In genomic region chr6:33078442-33078841, GRCh38 we compare ENCODE assay signal across 29 cellular contexts. TPM values are rescaled to one million over a fixed set of nuclear protein-coding genes. Genes with fewer than 3 reads are reported as not detected.
DNase-seq lines count a peak whose midpoint lies in the region; ATAC-seq and TF ChIP-seq lines count a peak whose summit lies in the region.
"Had no signal": no experiment of that assay in that cellular context is flagged by ENCODE, and none has a peak within 500 bp of the region (broad histone marks: within the 10 kb centered on the region; RNA-seq: fewer than 3 reads in every experiment).

No MANE protein-coding gene starts in this region.

- peak overlapping the region; percentile 88 to 89 for H3K4me3 Mint-ChIP-seq in stimulated activated naive B cell treated with anti-CD40 and anti-IgM and Interleukin-4, amounts not matched to agents 10 μg/mL and 1 μg/mL and 100 μg/mL, for 72 hours
- H3K4me3 Mint-ChIP-seq: activated T-cell treated with anti-CD3 and anti-CD28 coated beads, Interleukin-2, amount 50 U/mL, for 24 hours; endodermal cell had no signal

- H3K9me3 Mint-ChIP-seq in stimulated activated naive B cell treated with anti-CD40 and anti-IgM and Interleukin-4, amounts not matched to agents 10 μg/mL and 1 μg/mL and 100 μg/mL, for 72 hours = no peaks in the 10 kb centered on the region
- H3K9me3 Mint-ChIP-seq: activated T-cell treated with anti-CD3 and anti-CD28 coated beads, Interleukin-2, amount 50 U/mL, for 24 hours; type B pancreatic cell had no signal

- no peaks in the 10 kb centered on the region for H3K9me2 ChIP-seq in OCI-LY7 (ENCODE audit: insufficient read depth, low read length)

- peaks cover 56 to 75% of the 10 kb centered on the region in 2 donors for H3K4me1 Mint-ChIP-seq in stimulated activated naive B cell treated with anti-CD40 and anti-IgM and Interleukin-4, amounts not matched to agents 10 μg/mL and 1 μg/mL and 100 μg/mL, for 72 hours

- peak overlapping the region; percentile 59 for H3K4me2 ChIP-seq in OCI-LY7 (ENCODE audit: low read length)

- H3K4me1 ChIP-seq in OCI-LY7 (ENCODE audit: insufficient read depth, low read length, poor library complexity, severe bottlenecking) = peaks cover 37% of the 10 kb centered on the region
- H3K4me1 ChIP-seq in mononuclear cell (ENCODE audit: insufficient read depth, low read length) = peaks cover 67% of the 10 kb centered on the region
- H3K4me1 ChIP-seq in stomach = peaks cover 0 to 50% (median 23%) of the 10 kb centered on the region in 4 donors
- H3K4me1 ChIP-seq: colonic mucosa, psoas muscle, SJSA1 had no signal

- H2AFZ ChIP-seq in OCI-LY7 (ENCODE audit: low read length) = no peak overlapping the region
- H2AFZ ChIP-seq: GM23248 had no signal

- no peak for ATAC-seq in stimulated activated naive B cell treated with anti-CD40 and anti-IgM and Interleukin-4, amounts not matched to agents 10 μg/mL and 1 μg/mL and 100 μg/mL, for 72 hours (replicated peaks)
- ATAC-seq: left colon, psoas muscle, sciatic nerve had no signal

- H3K4me3 ChIP-seq in GM08714 (ENCODE audit: low read length) = peak overlapping the region; percentile 72; the same call in 1 of the 2 replicates
- peak overlapping the region; percentile 45 for H3K4me3 ChIP-seq in OCI-LY7 (ENCODE audit: low read depth, low read length, poor library complexity, severe bottlenecking)
- peak overlapping the region; percentile 1 for H3K4me3 ChIP-seq in mononuclear cell (ENCODE audit: low read length)
- H3K4me3 ChIP-seq in stomach = no peak overlapping the region
- H3K4me3 ChIP-seq: cardiac muscle cell, colonic mucosa, GM23248, psoas muscle, SJSA1 had no signal

- no TSS peak for BruUV-seq in OCI-LY7 (replicated peaks; lab: Mats Ljungman, UMichigan)

- DNase-seq in OCI-LY7 (ENCODE audit: low spot score) (no peak), stomach (no peak), dedifferentiated amniotic fluid mesenchymal stem cell (ENCODE audit: extremely low spot score) (no peak)
- DNase-seq in stimulated activated naive B cell treated with anti-CD40 and anti-IgM and Interleukin-4, amounts not matched to agents 10 μg/mL and 1 μg/mL and 100 μg/mL, for 72 hours = no peak
- no peak for DNase-seq in activated naive CD4-positive, alpha-beta T cell treated with Interleukin-2 at 50 U/mL for 16 hours
- DNase-seq: activated CD4-positive, alpha-beta T cell treated with anti-CD3 and anti-CD28 coated beads, Interleukin-2, amount 50 U/mL, for 1 hour; activated CD4-positive, CD25-positive, alpha-beta regulatory T cell; activated effector memory CD4-positive, alpha-beta T cell treated with anti-CD3 and anti-CD28 coated beads, Interleukin-2, amount 50 U/mL, for 16 hours; activated T-cell treated with anti-CD3 and anti-CD28 coated beads, Interleukin-2, amount 50 U/mL, for 24 hours; colonic mucosa; EL; endodermal cell; glutamatergic neuron; GM23248; left colon; NCI-H1048; NCI-H1694; NCI-H2171; NCI-H82; psoas muscle; stimulated activated CD4-positive, alpha-beta T cell treated with anti-CD3 and anti-CD28 coated beads, Interleukin-12 subunit alpha, Interleukin-12 subunit beta, amount 100 ng/mL, for 4 hours; stimulated activated CD4-positive, alpha-beta T cell treated with anti-CD3 and anti-CD28 coated beads, Interleukin-2, amount 100 ng/mL, for 48 hours had no signal

- 78 to 84% (median 83%) methylated on average over 3 of the region's 3 CpGs for WGBS in stomach, 5 donors

- H3K9me3 ChIP-seq in OCI-LY7 (ENCODE audit: low read length) (no peaks in the 10 kb centered on the region), mononuclear cell (ENCODE audit: low read depth, low read length) (no peaks in the 10 kb centered on the region), stomach (no peaks in the 10 kb centered on the region)
- H3K9me3 ChIP-seq: colonic mucosa, psoas muscle, SJSA1 had no signal

- TF ChIP-seq CTCF in OCI-LY7 (conservative IDR thresholded peaks at IDR 0.05; ENCODE audit: low read length) = no peak
- no peak for TF ChIP-seq CTCF in stomach (IDR thresholded peaks at IDR 0.05)

- peaks cover 41% of the 10 kb centered on the region for H3K79me2 ChIP-seq in OCI-LY7 (ENCODE audit: insufficient read depth, low read depth, low read length)

- H4K20me1 ChIP-seq in OCI-LY7 (ENCODE audit: insufficient read depth, low read length) = no peaks in the 10 kb centered on the region

- H3K36me3 ChIP-seq in OCI-LY7 (ENCODE audit: insufficient read depth, low read length) = peaks cover 37% of the 10 kb centered on the region; the same call in 1 of the 2 replicates
- peaks cover 0 to 1% (median under 1%) of the 10 kb centered on the region in 4 donors for H3K36me3 ChIP-seq in stomach
- H3K36me3 ChIP-seq: cardiac muscle cell, colonic mucosa, SJSA1 had no signal

- peaks cover 51 to 74% of the 10 kb centered on the region in 2 donors for H3K36me3 Mint-ChIP-seq in stimulated activated naive B cell treated with anti-CD40 and anti-IgM and Interleukin-4, amounts not matched to agents 10 μg/mL and 1 μg/mL and 100 μg/mL, for 72 hours
- H3K36me3 Mint-ChIP-seq: type B pancreatic cell had no signal

- intact Hi-C loops in OCI-LY7 (cut with micrococcal nuclease; ENCODE audit: unreplicated experiment) = no loop called here
- intact Hi-C loops in stomach (cut with DNase I; ENCODE audit: low total_unique reads) = no loop called here

- H3K27ac ChIP-seq in OCI-LY7 (ENCODE audit: low read depth, low read length, poor library complexity, severe bottlenecking) = no peak overlapping the region
- H3K27ac ChIP-seq in stomach = no peak overlapping the region
- H3K27ac ChIP-seq: cardiac muscle cell, colonic mucosa, GM23248, psoas muscle, SJSA1 had no signal

- H3K27me3 ChIP-seq in mononuclear cell (ENCODE audit: insufficient read depth, low read length) (no peaks in the 10 kb centered on the region), stomach (no peaks in the 10 kb centered on the region)
- H3K27me3 ChIP-seq: cardiac muscle cell, colonic mucosa had no signal

- CTCF ChIA-PET in OCI-LY7 (lab: Charles Lee; ENCODE audit: unreplicated experiment) = no interaction called here

- POLR2A ChIA-PET in OCI-LY7 (lab: Charles Lee) = interaction anchor here (0.5 to 1.0 kb wide), 2 partner anchors 68 to 110 kb away, joined by 3 read pairs; partner anchors contain the start of gene BRD2

- no peak for TF ChIP-seq EP300 in stomach (IDR thresholded peaks at IDR 0.05)

- H3K27me3 Mint-ChIP-seq in stimulated activated naive B cell treated with anti-CD40 and anti-IgM and Interleukin-4, amounts not matched to agents 10 μg/mL and 1 μg/mL and 100 μg/mL, for 72 hours = no peaks in the 10 kb centered on the region
- H3K27me3 Mint-ChIP-seq: activated T-cell treated with anti-CD3 and anti-CD28 coated beads, Interleukin-2, amount 50 U/mL, for 24 hours had no signal

- TF ChIP-seq POLR2A in stomach (IDR thresholded peaks at IDR 0.05) = no peak

- peak overlapping the region; percentile 97 for H3K27ac Mint-ChIP-seq in stimulated activated naive B cell treated with anti-CD40 and anti-IgM and Interleukin-4, amounts not matched to agents 10 μg/mL and 1 μg/mL and 100 μg/mL, for 72 hours
- H3K27ac Mint-ChIP-seq: activated T-cell treated with anti-CD3 and anti-CD28 coated beads, Interleukin-2, amount 50 U/mL, for 24 hours; endodermal cell; type B pancreatic cell had no signal

RNA-seq across cellular contexts. Expression of gene HLA-DPB1, which starts 2.7 kb away (rescaled TPM):
- 117 and 139 TPM in 2 replicates for total RNA-seq in OCI-LY7 (2014; rRNA removed; shearing (Covaris generic))
- total RNA-seq in OCI-LY7 (2022) = 74.5 and 78.5 TPM in 2 replicates
- 166 TPM for total RNA-seq in mononuclear cell
- total RNA-seq in stomach = 10 to 100 TPM in 4 of 5 donors, not detected in 1; 10.7 to 46.6 (median 31.9) TPM
- polyA plus RNA-seq in stomach = 10 to 100 TPM; 48.3 to 62.2 (median 51.1) TPM
- total RNA-seq: NCI-H460, SJSA1 had no signal

RNA-seq across cellular contexts. Expression of gene HLA-DPA1, which starts 5.0 kb away (rescaled TPM):
- 306 and 388 TPM in 2 replicates for total RNA-seq in OCI-LY7 (2014; rRNA removed; shearing (Covaris generic))
- total RNA-seq in OCI-LY7 (2022) (253 and 256 TPM in 2 replicates), mononuclear cell (271 TPM), stomach (100 to 1,000 TPM in 1 of 5 donors, 10 to 100 TPM in 3, under 1 TPM in 1; 0.29 to 171 (median 39.7) TPM)
- 10 to 100 TPM; 14.3 to 34.1 (median 23.3) TPM for polyA plus RNA-seq in stomach
- total RNA-seq: NCI-H460, SJSA1 had no signal

Comparison
In these comparisons a context has a peak if more than half of its experiments do, and no peak if none do; other contexts are left out.
1. H3K4me3 ChIP-seq: peak in GM08714 (single experiment), OCI-LY7 (single experiment) and mononuclear cell (single experiment); none in stomach (0 of 4).